In the genomic region with DNA sequence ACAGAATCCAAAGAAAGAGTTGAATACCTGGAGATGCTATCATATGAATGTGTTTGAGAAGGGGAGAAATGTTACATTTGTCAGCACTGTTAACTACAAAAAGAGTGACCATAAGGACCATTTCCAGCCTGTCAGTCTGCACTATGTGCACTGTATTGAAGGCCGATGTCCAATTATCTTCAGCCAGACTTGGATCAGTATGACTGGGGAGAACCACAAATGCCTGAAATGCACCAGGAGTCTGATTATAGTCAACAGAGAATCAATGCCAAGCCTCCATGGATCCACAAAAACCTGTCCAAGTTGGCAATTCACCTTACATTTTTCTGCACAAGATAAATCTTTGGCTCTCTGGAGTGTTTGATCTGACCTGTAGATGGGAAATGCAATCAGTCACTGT, we compare ENCODE assay signal across 22 cellular contexts.
"Had no signal": no experiment of that assay in that cellular context is flagged by ENCODE, and none has a peak within 500 bp of the region (broad histone marks: within the 10 kb centered on the region; RNA-seq: fewer than 3 reads in every experiment).

No MANE protein-coding gene starts in this region.

- H3K4me1 Mint-ChIP-seq: neural progenitor cell; stimulated activated effector memory CD8-positive, alpha-beta T cell treated with anti-CD3 and anti-CD28 coated beads, Interleukin-12 subunit alpha, Interleukin-12 subunit beta, amount 100 ng/mL, for 72 hours had no signal

- H3K27ac Mint-ChIP-seq: nephron; neural progenitor cell; progenitor cell of endocrine pancreas; stimulated activated effector memory CD8-positive, alpha-beta T cell treated with anti-CD3 and anti-CD28 coated beads, Interleukin-12 subunit alpha, Interleukin-12 subunit beta, amount 100 ng/mL, for 72 hours; stimulated activated naive B cell treated with anti-CD40 and anti-IgM and Interleukin-4, amounts not matched to agents 10 μg/mL and 1 μg/mL and 100 μg/mL, for 72 hours; stimulated activated naive CD8-positive, alpha-beta T cell treated with anti-CD3 and anti-CD28 coated beads, Interleukin-15, Interleukin-2, amounts not matched to agents 100 ng/mL and 50 ng/mL, for 24 hours had no signal

- H3K27me3 Mint-ChIP-seq: progenitor cell of endocrine pancreas; stimulated activated naive B cell treated with anti-CD40 and anti-IgM and Interleukin-4, amounts not matched to agents 10 μg/mL and 1 μg/mL and 100 μg/mL, for 72 hours; stimulated activated naive CD8-positive, alpha-beta T cell treated with anti-CD3 and anti-CD28 coated beads, Interleukin-15, Interleukin-2, amounts not matched to agents 100 ng/mL and 50 ng/mL, for 24 hours had no signal

- ATAC-seq: psoas muscle, right cardiac atrium, right lobe of liver had no signal

- H3K4me3 Mint-ChIP-seq: nephron; neural progenitor cell; stimulated activated effector memory CD8-positive, alpha-beta T cell treated with anti-CD3 and anti-CD28 coated beads, Interleukin-12 subunit alpha, Interleukin-12 subunit beta, amount 100 ng/mL, for 72 hours; stimulated activated naive B cell treated with anti-CD40 and anti-IgM and Interleukin-4, amounts not matched to agents 10 μg/mL and 1 μg/mL and 100 μg/mL, for 72 hours; stimulated activated naive CD8-positive, alpha-beta T cell treated with anti-CD3 and anti-CD28 coated beads, Interleukin-15, Interleukin-2, amounts not matched to agents 100 ng/mL and 50 ng/mL, for 24 hours had no signal

- DNase-seq: occipital lobe; ovary; posterior cingulate gyrus; psoas muscle; right cardiac atrium; right lobe of liver; sigmoid colon; small intestine; stimulated activated CD4-positive, alpha-beta T cell treated with anti-CD3 and anti-CD28 coated beads, Interleukin-15, amount 100 ng/mL, for 24 hours; stimulated activated CD4-positive, alpha-beta T cell treated with anti-CD3 and anti-CD28 coated beads, Interleukin-2, amount 100 ng/mL, for 24 hours; stimulated activated CD4-positive, alpha-beta T cell treated with anti-CD3 and anti-CD28 coated beads, Interleukin-2, amount 100 ng/mL, for 48 hours; stimulated activated CD4-positive, alpha-beta T cell treated with anti-CD3 and anti-CD28 coated beads, Interleukin-4, amount 100 ng/mL, for 24 hours; stimulated activated naive B cell treated with anti-CD40 and anti-IgM and Interleukin-4, amounts not matched to agents 10 μg/mL and 1 μg/mL and 100 μg/mL, for 72 hours; stimulated activated naive CD4-positive, alpha-beta T cell treated with Interleukin-2 at 50 U/mL for 16 hours; stomach; thyroid gland; upper lobe of left lung had no signal

- H3K36me3 Mint-ChIP-seq: neural progenitor cell; stimulated activated effector memory CD8-positive, alpha-beta T cell treated with anti-CD3 and anti-CD28 coated beads, Interleukin-12 subunit alpha, Interleukin-12 subunit beta, amount 100 ng/mL, for 72 hours; stimulated activated naive B cell treated with anti-CD40 and anti-IgM and Interleukin-4, amounts not matched to agents 10 μg/mL and 1 μg/mL and 100 μg/mL, for 72 hours had no signal
